1 cellular context compared by ENCODE assay signal in the genomic region with DNA sequence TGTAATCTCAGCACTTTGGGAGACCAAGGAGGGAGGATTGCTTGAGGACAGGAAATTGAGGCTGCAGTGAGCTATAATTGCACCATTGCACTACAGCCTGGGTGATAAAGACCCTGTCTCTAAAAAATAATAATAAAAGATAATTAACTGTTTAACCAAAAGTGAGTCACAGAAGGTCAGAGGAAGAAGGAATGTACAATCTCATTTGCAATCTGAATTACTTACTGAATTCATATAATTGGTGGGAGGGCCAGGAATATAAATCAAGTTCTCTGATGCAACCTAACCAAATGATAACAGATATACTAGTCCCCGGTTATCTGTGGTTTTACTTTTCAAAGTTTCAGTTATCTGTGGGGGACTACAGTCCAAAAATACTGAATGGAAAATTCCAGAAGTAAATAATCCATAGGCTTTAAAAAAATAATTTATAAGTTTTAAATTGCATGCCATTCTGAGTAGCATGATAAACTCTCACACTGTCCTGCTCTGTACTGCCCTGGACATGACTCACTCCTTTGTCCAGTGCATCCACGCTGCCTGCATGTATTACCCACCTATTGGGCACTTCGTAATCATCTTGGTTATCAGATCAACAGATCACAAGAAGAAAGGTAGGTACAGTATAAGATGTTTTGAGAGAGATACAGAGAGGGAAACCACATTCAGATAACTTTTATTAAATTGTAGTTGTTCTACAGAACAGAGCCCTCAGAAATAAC.
TF ChIP-seq lines count a peak whose summit lies in the region.

No MANE protein-coding gene starts in this region.

TF ChIP-seq in HepG2, 621 proteins besides CTCF, POLR2A, EP300 and RAD21:
- TF ChIP-seq, protein P1, sequence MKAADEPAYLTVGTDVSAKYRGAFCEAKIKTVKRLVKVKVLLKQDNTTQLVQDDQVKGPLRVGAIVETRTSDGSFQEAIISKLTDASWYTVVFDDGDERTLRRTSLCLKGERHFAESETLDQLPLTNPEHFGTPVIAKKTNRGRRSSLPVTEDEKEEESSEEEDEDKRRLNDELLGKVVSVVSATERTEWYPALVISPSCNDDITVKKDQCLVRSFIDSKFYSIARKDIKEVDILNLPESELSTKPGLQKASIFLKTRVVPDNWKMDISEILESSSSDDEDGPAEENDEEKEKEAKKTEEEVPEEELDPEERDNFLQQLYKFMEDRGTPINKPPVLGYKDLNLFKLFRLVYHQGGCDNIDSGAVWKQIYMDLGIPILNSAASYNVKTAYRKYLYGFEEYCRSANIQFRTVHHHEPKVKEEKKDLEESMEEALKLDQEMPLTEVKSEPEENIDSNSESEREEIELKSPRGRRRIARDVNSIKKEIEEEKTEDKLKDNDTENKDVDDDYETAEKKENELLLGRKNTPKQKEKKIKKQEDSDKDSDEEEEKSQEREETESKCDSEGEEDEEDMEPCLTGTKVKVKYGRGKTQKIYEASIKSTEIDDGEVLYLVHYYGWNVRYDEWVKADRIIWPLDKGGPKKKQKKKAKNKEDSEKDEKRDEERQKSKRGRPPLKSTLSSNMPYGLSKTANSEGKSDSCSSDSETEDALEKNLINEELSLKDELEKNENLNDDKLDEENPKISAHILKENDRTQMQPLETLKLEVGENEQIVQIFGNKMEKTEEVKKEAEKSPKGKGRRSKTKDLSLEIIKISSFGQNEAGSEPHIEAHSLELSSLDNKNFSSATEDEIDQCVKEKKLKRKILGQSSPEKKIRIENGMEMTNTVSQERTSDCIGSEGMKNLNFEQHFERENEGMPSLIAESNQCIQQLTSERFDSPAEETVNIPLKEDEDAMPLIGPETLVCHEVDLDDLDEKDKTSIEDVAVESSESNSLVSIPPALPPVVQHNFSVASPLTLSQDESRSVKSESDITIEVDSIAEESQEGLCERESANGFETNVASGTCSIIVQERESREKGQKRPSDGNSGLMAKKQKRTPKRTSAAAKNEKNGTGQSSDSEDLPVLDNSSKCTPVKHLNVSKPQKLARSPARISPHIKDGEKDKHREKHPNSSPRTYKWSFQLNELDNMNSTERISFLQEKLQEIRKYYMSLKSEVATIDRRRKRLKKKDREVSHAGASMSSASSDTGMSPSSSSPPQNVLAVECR (CRISPR knock-in tag; IDR thresholded peaks at IDR 0.05; ENCODE audit: borderline replicate concordance), result no peak
- TF ChIP-seq FOSL2 (CRISPR knock-in tag; IDR thresholded peaks at IDR 0.05), result peak; percentile 60
